ENCODE assay signal across 9 cellular contexts in genomic region chr7:123624527-123625183, GRCh38. TPM values are rescaled to one million over a fixed set of nuclear protein-coding genes. Genes with fewer than 3 reads are reported as not detected.
DNase-seq lines count a peak whose midpoint lies in the region; ATAC-seq, FAIRE-seq and TF ChIP-seq lines count a peak whose summit lies in the region.
"Had no signal": no experiment of that assay in that cellular context is flagged by ENCODE, and none has a peak within 500 bp of the region (broad histone marks: within the 10 kb centered on the region; RNA-seq: fewer than 3 reads in every experiment).

No MANE protein-coding gene starts in this region.

- no peak overlapping the region for H3K4me2 ChIP-seq in astrocyte (ENCODE audit: low read length)

- H3K79me2 ChIP-seq in astrocyte (ENCODE audit: insufficient read depth, low read length), result no peaks in the 10 kb centered on the region

- intact Hi-C loops in lower lobe of right lung (cut with DNase I), result no loop called here

- no peak for FAIRE-seq in astrocyte (lab: Jason Lieb, UNC)

- TF ChIP-seq CTCF in astrocyte (IDR thresholded peaks at IDR 0.05; ENCODE audit: insufficient read depth, low read depth, low read length), result peak; percentile 46
- TF ChIP-seq CTCF in lower lobe of right lung (IDR thresholded peaks at IDR 0.05), result peak; percentile 56

- no peaks in the 10 kb centered on the region for H3K27me3 Mint-ChIP-seq in astrocyte (ENCODE audit: low read depth, unreplicated experiment)

- ATAC-seq in HG03139 (IDR thresholded peaks at IDR 0.05; ENCODE audit: unreplicated experiment) (peak; percentile 85), SK-N-SH treated with all-trans-retinoic acid at 6 μM for 48 hours (peak; percentile 61), lower lobe of right lung (peak in 1 of 2 donors; percentile 33)

- H3K4me1 ChIP-seq in astrocyte (ENCODE audit: insufficient read depth, low read length), result no peaks in the 10 kb centered on the region
- H3K4me1 ChIP-seq in lower lobe of right lung, result no peaks in the 10 kb centered on the region

- H3K4me1 Mint-ChIP-seq in astrocyte (ENCODE audit: low read depth, unreplicated experiment), result no peaks in the 10 kb centered on the region

- no peak overlapping the region for H2AFZ ChIP-seq in astrocyte (ENCODE audit: low read depth, low read length)

- H3K9me3 ChIP-seq in astrocyte (ENCODE audit: insufficient read depth, low read depth, low read length) (no peaks in the 10 kb centered on the region), lower lobe of right lung (no peaks in the 10 kb centered on the region)

- H3K27ac ChIP-seq in astrocyte (ENCODE audit: low read depth, low read length) (no peak overlapping the region), lower lobe of right lung (no peak overlapping the region)

- H4K20me1 ChIP-seq in astrocyte (ENCODE audit: insufficient read depth, low read length), result no peaks in the 10 kb centered on the region

- H3K4me3 ChIP-seq in astrocyte (ENCODE audit: insufficient read depth, low read depth, low read length), result no peak overlapping the region
- H3K4me3 ChIP-seq in lower lobe of right lung, result no peak overlapping the region

- no peak overlapping the region for H3K4me3 Mint-ChIP-seq in astrocyte (ENCODE audit: unreplicated experiment)

- DNase-seq in AML-193 (lab: John Stamatoyannopoulos, UW) (peak; percentile 2 to 6), GM19238 (ENCODE audit: insufficient read length, low spot score) (peak; percentile 29), astrocyte (ENCODE audit: low read depth) (no peak), lower lobe of right lung (peak; percentile 59), occipital lobe (lab: John Stamatoyannopoulos, UW) (no peak)
- peak; percentile 44 for DNase-seq in stimulated activated naive CD4-positive, alpha-beta T cell treated with Interleukin-2 at 50 U/mL for 16 hours (lab: John Stamatoyannopoulos, UW)

- H3K36me3 ChIP-seq in astrocyte (ENCODE audit: insufficient read depth, low read length), result no peaks in the 10 kb centered on the region
- no peaks in the 10 kb centered on the region for H3K36me3 ChIP-seq in lower lobe of right lung

- H3K9ac ChIP-seq in astrocyte (ENCODE audit: low read length), result no peak overlapping the region

- H3K27ac Mint-ChIP-seq in astrocyte (ENCODE audit: unreplicated experiment), result no peak overlapping the region

- H3K27me3 ChIP-seq in astrocyte (ENCODE audit: insufficient read depth, low read length), result no peaks in the 10 kb centered on the region
- no peaks in the 10 kb centered on the region for H3K27me3 ChIP-seq in lower lobe of right lung (ENCODE audit: low read depth)

- no peaks in the 10 kb centered on the region for H3K36me3 Mint-ChIP-seq in astrocyte (ENCODE audit: low read depth, unreplicated experiment)

- H3K9me3 Mint-ChIP-seq in astrocyte (ENCODE audit: unreplicated experiment), result no peaks in the 10 kb centered on the region

TF ChIP-seq in SK-N-SH treated with all-trans-retinoic acid at 6 μM for 48 hours, 23 proteins besides CTCF, POLR2A, EP300 and RAD21:
- no peak for TF ChIP-seq CREB5 (CRISPR knock-in tag; IDR thresholded peaks at IDR 0.05; ENCODE audit: low read depth)
- no peak for TF ChIP-seq TSHZ2 (CRISPR knock-in tag; IDR thresholded peaks at IDR 0.05)
- no peak for TF ChIP-seq ZNF70 (CRISPR knock-in tag; IDR thresholded peaks at IDR 0.05)
- no peak for TF ChIP-seq CSRNP3 (CRISPR knock-in tag; IDR thresholded peaks at IDR 0.05)
- TF ChIP-seq SNAI2 (CRISPR knock-in tag; IDR thresholded peaks at IDR 0.05), result no peak
- TF ChIP-seq ZNF8 (CRISPR knock-in tag; IDR thresholded peaks at IDR 0.05), result no peak
TF ChIP-seq in SK-N-SH treated with all-trans-retinoic acid at 6 μM for 48 hours: peak in this region for 0.

RNA-seq across cellular contexts. Expression of gene ASB15, which starts 23.0 kb away (rescaled TPM):
- total RNA-seq in astrocyte, result not detected in 2 replicates
- not detected for total RNA-seq in lower lobe of right lung
- total RNA-seq in occipital lobe, result not detected
- total RNA-seq: pulmonary artery endothelial cell had no signal

RNA-seq across cellular contexts. Expression of gene LMOD2, which starts 31.0 kb away (rescaled TPM):
- total RNA-seq in astrocyte (not detected in 2 replicates), lower lobe of right lung (not detected), occipital lobe (not detected)

Comparison
In these comparisons a context has a peak if more than half of its experiments do, and no peak if none do; other contexts are left out.
1. DNase-seq: peak in AML-193 (2 of 2), GM19238 (single experiment), lower lobe of right lung (single experiment) and stimulated activated naive CD4-positive, alpha-beta T cell treated with Interleukin-2 at 50 U/mL for 16 hours (single experiment); none in astrocyte (single experiment) and occipital lobe (single experiment).